11 cellular contexts compared by ENCODE assay signal in genomic region chr15:63945838-63946298, GRCh38.
DNase-seq lines count a peak whose midpoint lies in the region; ATAC-seq and TF ChIP-seq lines count a peak whose summit lies in the region.
"Had no signal": no experiment of that assay in that cellular context is flagged by ENCODE, and none has a peak within 500 bp of the region (broad histone marks: within the 10 kb centered on the region; RNA-seq: fewer than 3 reads in every experiment).

No MANE protein-coding gene starts in this region.

- H4K5ac ChIP-seq in H9 (ENCODE audit: insufficient read length, low read depth, low read length): no peak overlapping the region

- H2AFZ ChIP-seq in H9 (ENCODE audit: low read length) (no peak overlapping the region), PC-9 (no peak overlapping the region)

- no peak overlapping the region for H2BK20ac ChIP-seq in H9 (ENCODE audit: low read depth, low read length, poor library complexity, severe bottlenecking)

- H3K23ac ChIP-seq in H9 (ENCODE audit: insufficient read length, low read depth, low read length): no peak overlapping the region

- no peak overlapping the region for H3K4ac ChIP-seq in H9 (ENCODE audit: low read depth, low read length)

- WGBS in H9 (ENCODE audit: extremely low coverage, insufficient read length, low lambda C conversion rate): no CpG with 5 or more reads among the region's 9 CpGs
- 30 to 48% methylated on average over 7 of the region's 9 CpGs for WGBS in esophagus squamous epithelium, 2 donors

- H3K9me2 ChIP-seq in PC-9 (ENCODE audit: insufficient read depth): no peaks in the 10 kb centered on the region

- H3K27ac Mint-ChIP-seq in H9: 0 out of 7 replicates have a peak overlapping the region, but pooled peaks of 2 of the 3 experiments have one; percentile 12 to 38
- no peak overlapping the region for H3K27ac Mint-ChIP-seq in activated CD4-positive, alpha-beta T cell treated with anti-CD3 and anti-CD28 coated beads for 36 hours

- H3K4me3 ChIP-seq in PC-9 (no peak overlapping the region; the same call in 1 of the 2 replicates), esophagus squamous epithelium (peak overlapping the region in 1 of 4 donors; percentile 18)

- no peak overlapping the region for H3K18ac ChIP-seq in H9 (ENCODE audit: insufficient read length, low read depth, low read length)

- H2BK120ac ChIP-seq in H9 (ENCODE audit: low read depth, low read length, poor library complexity, severe bottlenecking): no peak overlapping the region

- no peaks in the 10 kb centered on the region; a peak in 1 of 5 replicates for H3K9me3 Mint-ChIP-seq in H9
- no peaks in the 10 kb centered on the region for H3K9me3 Mint-ChIP-seq in activated CD4-positive, alpha-beta T cell treated with anti-CD3 and anti-CD28 coated beads for 36 hours (ENCODE audit: low read depth)
- H3K9me3 Mint-ChIP-seq: immature natural killer cell, nephron had no signal

- H3K27me3 ChIP-seq in H9 (ENCODE audit: insufficient read depth, low read length) (no peaks in the 10 kb centered on the region), PC-9 (ENCODE audit: insufficient read depth, low read depth) (no peaks in the 10 kb centered on the region), esophagus squamous epithelium (no peaks in the 10 kb centered on the region)

- intact Hi-C loops in PC-9 (cut with micrococcal nuclease; ENCODE audit: unreplicated experiment): loop anchor here (1.0 to 5.0 kb wide), 6 partner anchors 50 to 194 kb away; partner anchors contain the start of gene DAPK2
- intact Hi-C loops in esophagus squamous epithelium (cut with DNase I): loop anchor here (5.0 kb wide), 1 partner anchor 101 kb away; the partner anchor contains the start of gene DAPK2
- intact Hi-C loops in posterior vena cava (cut with DNase I): no loop called here
- intact Hi-C loops in activated CD4-positive, alpha-beta T cell treated with anti-CD3 and anti-CD28 coated beads for 36 hours (cut with DNase I, micrococcal nuclease): loop anchor here (1.0 to 5.0 kb wide), 3 partner anchors 66 to 101 kb away; partner anchors contain the start of gene DAPK2 (in 2 of the 2)

- H3K36me3 ChIP-seq in PC-9 (ENCODE audit: low read depth) (no peaks in the 10 kb centered on the region), esophagus squamous epithelium (no peaks in the 10 kb centered on the region)

- no peak overlapping the region for H4K8ac ChIP-seq in H9 (replicated peaks; ENCODE audit: insufficient read length, low read depth, low read length)

- H3K4me1 Mint-ChIP-seq in H9: peaks cover 4 to 10% of the 10 kb centered on the region in 2 experiments
- peaks cover 3% of the 10 kb centered on the region for H3K4me1 Mint-ChIP-seq in activated CD4-positive, alpha-beta T cell treated with anti-CD3 and anti-CD28 coated beads for 36 hours

- H3K9ac ChIP-seq in H9 (ENCODE audit: extremely low read depth, insufficient read length, low read length): no peak overlapping the region

- no peak overlapping the region for H3K27ac ChIP-seq in H9 (ENCODE audit: insufficient read length, low read depth, low read length)
- peak overlapping the region; percentile 68 for H3K27ac ChIP-seq in PC-9
- peak overlapping the region; percentile 13 to 66 (median 34) for H3K27ac ChIP-seq in esophagus squamous epithelium

- H3F3A ChIP-seq in PC-9 (ENCODE audit: insufficient read depth, low read depth): no peaks in the 10 kb centered on the region; the same call in 1 of the 2 replicates

- H3K36me3 Mint-ChIP-seq in H9 (ENCODE audit: insufficient read depth in 1 of 3, low read depth in 3 of 3): no peaks in the 10 kb centered on the region
- H3K36me3 Mint-ChIP-seq in activated CD4-positive, alpha-beta T cell treated with anti-CD3 and anti-CD28 coated beads for 36 hours (ENCODE audit: low read depth): no peaks in the 10 kb centered on the region

- H3K14ac ChIP-seq in H9 (ENCODE audit: insufficient read depth, low read length): no peak overlapping the region; the same call in 1 of the 2 replicates

- no peaks in the 10 kb centered on the region for H3K23me2 ChIP-seq in H9 (ENCODE audit: insufficient read length, low read depth, low read length, poor library complexity, severe bottlenecking)

- no peaks in the 10 kb centered on the region for H4K20me1 ChIP-seq in H9 (ENCODE audit: control insufficient read depth, insufficient read depth, insufficient read length)
- H4K20me1 ChIP-seq in PC-9 (ENCODE audit: insufficient read depth): no peaks in the 10 kb centered on the region

- H3K56ac ChIP-seq in H9 (ENCODE audit: insufficient read length, low read depth, low read length): no peak overlapping the region

- H3K9me3 ChIP-seq in H9 (ENCODE audit: control insufficient read depth, low read depth, low read length): no peaks in the 10 kb centered on the region
- H3K9me3 ChIP-seq in PC-9 (ENCODE audit: insufficient read depth, low read depth): no peaks in the 10 kb centered on the region
- H3K9me3 ChIP-seq in esophagus squamous epithelium: no peaks in the 10 kb centered on the region

- H3K27me3 Mint-ChIP-seq in H9 (ENCODE audit: low read depth): no peaks in the 10 kb centered on the region; the same call in 1 of the 2 replicates
- H3K27me3 Mint-ChIP-seq in activated CD4-positive, alpha-beta T cell treated with anti-CD3 and anti-CD28 coated beads for 36 hours: no peaks in the 10 kb centered on the region

- no peaks in the 10 kb centered on the region for H3K79me1 ChIP-seq in H9 (ENCODE audit: insufficient read depth, low read depth, low read length, poor library complexity, severe bottlenecking)

- H3K4me3 Mint-ChIP-seq in H9: no peak overlapping the region
- H3K4me3 Mint-ChIP-seq in activated CD4-positive, alpha-beta T cell treated with anti-CD3 and anti-CD28 coated beads for 36 hours: no peak overlapping the region
- H3K4me3 Mint-ChIP-seq: nephron had no signal

- no peak overlapping the region for H3T11ph ChIP-seq in H9 (ENCODE audit: low read length)

- H2BK5ac ChIP-seq in H9 (ENCODE audit: insufficient read length, low read length): no peak overlapping the region

- no TSS peak for BruUV-seq in PC-9 (replicated peaks; lab: Mats Ljungman, UMichigan)

- H3K79me2 ChIP-seq in H9 (ENCODE audit: insufficient read depth, low read length) (no peaks in the 10 kb centered on the region), PC-9 (ENCODE audit: low read depth) (no peaks in the 10 kb centered on the region)

- H3K4me2 ChIP-seq in H9 (ENCODE audit: insufficient read depth, insufficient read length, low read length): no peak overlapping the region
- peak overlapping the region; percentile 65 for H3K4me2 ChIP-seq in PC-9

- H2BK15ac ChIP-seq in H9 (ENCODE audit: low read depth, low read length): no peak overlapping the region

- no peak for ATAC-seq in activated CD4-positive, alpha-beta T cell treated with anti-CD3 and anti-CD28 coated beads for 36 hours
- ATAC-seq in HG02588 (IDR thresholded peaks at IDR 0.05; ENCODE audit: unreplicated experiment): no peak

- no peak overlapping the region for H4K91ac ChIP-seq in H9 (ENCODE audit: insufficient read length, low read depth, low read length)

- no peak overlapping the region for H2BK12ac ChIP-seq in H9 (ENCODE audit: insufficient read length, low read depth, low read length)

- H3K4me1 ChIP-seq in H9 (ENCODE audit: insufficient read depth, low read length) (no peaks in the 10 kb centered on the region), PC-9 (replicated peaks; ENCODE audit: insufficient read depth) (peaks cover 12% of the 10 kb centered on the region), esophagus squamous epithelium (peaks cover 6 to 23% (median 8%) of the 10 kb centered on the region in 3 donors)

- POLR2A ChIA-PET in PC-9 (lab: Charles Lee; ENCODE audit: unreplicated experiment): interaction anchor here (0.6 to 0.7 kb wide), 3 partner anchors 110 to 567 kb away, joined by 4 to 15 read pairs (median 10); no protein-coding TSS in a partner anchor
- POLR2A ChIA-PET in activated CD4-positive, alpha-beta T cell treated with anti-CD3 and anti-CD28 coated beads for 36 hours (lab: Charles Lee): interaction anchor here (0.6 kb wide), 1 partner anchor 43 kb away, joined by 3 read pairs; no protein-coding TSS in a partner anchor

- TF ChIP-seq POLR2A in esophagus squamous epithelium (IDR thresholded peaks at IDR 0.05): no peak

- CTCF ChIA-PET in PC-9 (lab: Charles Lee): interaction anchor here (0.6 to 2.3 kb wide), 24 partner anchors 13 to 194 kb away, joined by 3 to 46 read pairs (median 4); partner anchors contain the start of genes CIAO2A and DAPK2
- CTCF ChIA-PET in activated CD4-positive, alpha-beta T cell treated with anti-CD3 and anti-CD28 coated beads for 36 hours (lab: Charles Lee): interaction anchor here (0.6 to 3.6 kb wide), 35 partner anchors 8 to 576 kb away, joined by 3 to 30 read pairs (median 4); partner anchors contain the start of gene DAPK2

- DNase-seq in H9 (peak; percentile 37), PC-9 (peak; percentile 89 to 92), esophagus squamous epithelium (lab: John Stamatoyannopoulos, UW) (no peak), posterior vena cava (ENCODE audit: low spot score) (peak; percentile 64), superior temporal gyrus (ENCODE audit: extremely low spot score) (no peak)
- DNase-seq in activated CD4-positive, alpha-beta T cell treated with anti-CD3 and anti-CD28 coated beads for 36 hours: no peak
- DNase-seq in stimulated activated CD4-positive, alpha-beta T cell treated with anti-CD3 and anti-CD28 coated beads, Interleukin-15, amount 100 ng/mL, for 24 hours: no peak
- DNase-seq: GF-D8 had no signal

- no peak overlapping the region for H2AK5ac ChIP-seq in H9 (ENCODE audit: insufficient read length, low read length)

- TF ChIP-seq CTCF in H9 (conservative IDR thresholded peaks at IDR 0.05) (peak; percentile 11; the same call in 2 of the 3 replicates), PC-9 (conservative IDR thresholded peaks at IDR 0.05) (no peak; the same call in 1 of the 2 replicates), esophagus squamous epithelium (IDR thresholded peaks at IDR 0.05) (peak in 4 of 6 experiments; percentile 34 to 52 (median 42))

Comparison
In these comparisons a context has a peak if more than half of its experiments do, and no peak if none do; other contexts are left out.
1. DNase-seq: peak in H9 (single experiment), PC-9 (2 of 2) and posterior vena cava (single experiment); none in esophagus squamous epithelium (single experiment), activated CD4-positive, alpha-beta T cell treated with anti-CD3 and anti-CD28 coated beads for 36 hours (single experiment), stimulated activated CD4-positive, alpha-beta T cell treated with anti-CD3 and anti-CD28 coated beads, Interleukin-15, amount 100 ng/mL, for 24 hours (single experiment) and superior temporal gyrus (single experiment).
2. intact Hi-C loops: an anchor here in PC-9 (1.0 to 5.0 kb wide), esophagus squamous epithelium (5.0 kb wide) and activated CD4-positive, alpha-beta T cell treated with anti-CD3 and anti-CD28 coated beads for 36 hours (1.0 to 5.0 kb wide); none called in posterior vena cava.